Comparison of ENCODE assay signal across 31 cellular contexts in genomic region chr19:39592381-39592780, GRCh38. TPM values are rescaled to one million over a fixed set of nuclear protein-coding genes. Genes with fewer than 3 reads are reported as not detected.
"Had no signal": no experiment of that assay in that cellular context is flagged by ENCODE, and none has a peak within 500 bp of the region (broad histone marks: within the 10 kb centered on the region; RNA-seq: fewer than 3 reads in every experiment).

No MANE protein-coding gene starts in this region.

- H3K27me3 ChIP-seq: testis, thyroid gland, tibial artery, tibial nerve, upper lobe of left lung, upper lobe of right lung, uterus, vagina had no signal

- ATAC-seq: stimulated activated effector memory CD8-positive, alpha-beta T cell treated with anti-CD3 and anti-CD28 coated beads, Interleukin-12 subunit alpha, Interleukin-12 subunit beta, amount 100 ng/mL, for 72 hours; stimulated activated memory B cell treated with anti-CD40 and anti-IgM and Interleukin-4, amounts not matched to agents 10 μg/mL and 1 μg/mL and 100 μg/mL, for 72 hours; stimulated activated naive B cell treated with anti-CD40 and anti-IgM and Interleukin-4, amounts not matched to agents 10 μg/mL and 1 μg/mL and 100 μg/mL, for 72 hours; stimulated activated naive CD8-positive, alpha-beta T cell treated with anti-CD3 and anti-CD28 coated beads, Interleukin-15, amount 100 ng/mL, for 72 hours; stimulated activated naive CD8-positive, alpha-beta T cell treated with anti-CD3 and anti-CD28 coated beads, Interleukin-15, Interleukin-2, amounts not matched to agents 100 U/mL and 50 U/mL, for 24 hours; upper lobe of right lung had no signal

- FAIRE-seq: urothelium cell line had no signal

- H3K27ac ChIP-seq: stomach, suprapubic skin, testis, thoracic aorta, thyroid gland, tibial artery, tibial nerve, transverse colon, upper lobe of left lung, upper lobe of right lung, uterus, vagina had no signal

- H3K4me1 ChIP-seq: stomach, suprapubic skin, testis, thyroid gland, tibial artery, tibial nerve, transverse colon, upper lobe of left lung, upper lobe of right lung, uterus, vagina had no signal

- H3K36me3 ChIP-seq: stomach, suprapubic skin, thoracic aorta, thyroid gland, tibial artery, tibial nerve, transverse colon, upper lobe of left lung, upper lobe of right lung, uterus, vagina had no signal

- H3K4me3 ChIP-seq: stomach, suprapubic skin, testis, thoracic aorta, thyroid gland, tibial artery, tibial nerve, transverse colon, upper lobe of left lung, upper lobe of right lung, uterus, vagina had no signal

- DNase-seq: stimulated activated CD4-positive, alpha-beta T cell treated with anti-CD3 and anti-CD28 coated beads, Interleukin-2, amount 100 ng/mL, for 48 hours; stimulated activated CD4-positive, alpha-beta T cell treated with anti-CD3 and anti-CD28 coated beads, Interleukin-4, amount 100 ng/mL, for 1 hour; stimulated activated CD4-positive, alpha-beta T cell treated with anti-CD3 and anti-CD28 coated beads, Interleukin-4, amount 100 ng/mL, for 24 hours; stimulated activated CD4-positive, alpha-beta T cell treated with anti-CD3 and anti-CD28 coated beads, Interleukin-4, amount 100 ng/mL, for 4 hours; stimulated activated CD8-positive, alpha-beta memory T cell treated with anti-CD3 and anti-CD28 coated beads, Interleukin-4, amount 100 ng/mL, for 48 hours; stimulated activated naive B cell treated with anti-CD40 and anti-IgM and Interleukin-4, amounts not matched to agents 10 μg/mL and 1 μg/mL and 100 μg/mL, for 72 hours; stimulated activated naive CD4-positive, alpha-beta T cell; stimulated activated naive CD4-positive, alpha-beta T cell treated with Interleukin-2 at 50 U/mL for 16 hours; stimulated activated naive CD8-positive, alpha-beta T cell treated with anti-CD3 and anti-CD28 coated beads, Interleukin-15, amount 100 ng/mL, for 72 hours; stimulated activated naive CD8-positive, alpha-beta T cell treated with anti-CD3 and anti-CD28 coated beads, Interleukin-15, Interleukin-2, amounts not matched to agents 100 U/mL and 50 U/mL, for 24 hours; stomach; substantia nigra; testis; thyroid gland; tibial artery; transverse colon; trophoblast cell; upper lobe of left lung; upper lobe of right lung; uterus had no signal

- H3K9me3 ChIP-seq: stomach, suprapubic skin, testis, thoracic aorta, thyroid gland, tibial artery, tibial nerve, transverse colon, upper lobe of left lung, upper lobe of right lung, uterus, vagina had no signal

RNA-seq across cellular contexts. Expression of gene LGALS13, which starts 9.9 kb away (rescaled TPM):
- total RNA-seq: stomach, subcutaneous adipose tissue, suprapubic skin, temporal lobe, testis, thoracic aorta, thyroid gland, tibial nerve, transverse colon, upper lobe of left lung, upper lobe of right lung, ureter, urinary bladder, uterus, vagina had no signal
- polyA plus RNA-seq: stomach, urinary bladder had no signal
